Comparison of ENCODE assay signal across 14 cellular contexts in genomic region chrY:7728935-7729317, GRCh38.
DNase-seq lines count a peak whose midpoint lies in the region.
"Had no signal": no experiment of that assay in that cellular context is flagged by ENCODE, and none has a peak within 500 bp of the region (broad histone marks: within the 10 kb centered on the region; RNA-seq: fewer than 3 reads in every experiment).

No MANE protein-coding gene starts in this region.

- peaks cover 63% of the 10 kb centered on the region for H3K4me1 Mint-ChIP-seq in dendritic cell treated with granulocyte-macrophage colony-stimulating factor and Interleukin-4, amounts not matched to agents 40 ng/mL and 50 ng/mL, for 4 days (ENCODE audit: low read depth)
- H3K4me1 Mint-ChIP-seq: natural killer cell had no signal

- no peaks in the 10 kb centered on the region for H3K27me3 Mint-ChIP-seq in dendritic cell treated with granulocyte-macrophage colony-stimulating factor and Interleukin-4, amounts not matched to agents 40 ng/mL and 50 ng/mL, for 4 days

- peak overlapping the region; percentile 92 for H3K27ac Mint-ChIP-seq in dendritic cell treated with granulocyte-macrophage colony-stimulating factor and Interleukin-4, amounts not matched to agents 40 ng/mL and 50 ng/mL, for 4 days
- H3K27ac Mint-ChIP-seq: activated T-helper 2 cell treated with anti-CD3 and anti-CD28 coated beads, Interferon-gamma antibody, Interleukin-2, Interleukin-4, amounts not matched to agents 10 μg/mL and 5 μg/mL and 100 μg/mL, durations not matched to agents 14 hours and 24 hours and 36 hours; natural killer cell had no signal

- no peak overlapping the region for H3K4me3 Mint-ChIP-seq in dendritic cell treated with granulocyte-macrophage colony-stimulating factor and Interleukin-4, amounts not matched to agents 40 ng/mL and 50 ng/mL, for 4 days
- H3K4me3 Mint-ChIP-seq: natural killer cell had no signal

- intact Hi-C loops in dendritic cell treated with granulocyte-macrophage colony-stimulating factor and Interleukin-4, amounts not matched to agents 40 ng/mL and 50 ng/mL, for 4 days (cut with micrococcal nuclease): no loop called here

- DNase-seq in EH (ENCODE audit: low read depth): peak; percentile 30
- DNase-seq in HCEC 1CT: peak; percentile 11
- peak; percentile 35 for DNase-seq in stimulated activated CD4-positive, alpha-beta T cell treated with anti-CD3 and anti-CD28 coated beads, Interleukin-15, amount 100 ng/mL, for 24 hours
- no peak for DNase-seq in NCI-H2227 (lab: John Stamatoyannopoulos, UW; ENCODE audit: unreplicated experiment)
- no peak for DNase-seq in mesenteric fat pad (ENCODE audit: low spot score)
- no peak for DNase-seq in SW480 (ENCODE audit: low spot score)
- DNase-seq: AML-193, cortex of kidney, heart left ventricle, natural killer cell, NCI-H1436, psoas muscle had no signal

- no peaks in the 10 kb centered on the region for H3K9me3 Mint-ChIP-seq in dendritic cell treated with granulocyte-macrophage colony-stimulating factor and Interleukin-4, amounts not matched to agents 40 ng/mL and 50 ng/mL, for 4 days
- H3K9me3 Mint-ChIP-seq: activated T-helper 2 cell treated with anti-CD3 and anti-CD28 coated beads, Interferon-gamma antibody, Interleukin-2, Interleukin-4, amounts not matched to agents 10 μg/mL and 5 μg/mL and 100 μg/mL, durations not matched to agents 14 hours and 24 hours and 36 hours; natural killer cell had no signal

- H3K36me3 Mint-ChIP-seq in dendritic cell treated with granulocyte-macrophage colony-stimulating factor and Interleukin-4, amounts not matched to agents 40 ng/mL and 50 ng/mL, for 4 days (ENCODE audit: low read depth): peaks cover 18% of the 10 kb centered on the region
- H3K36me3 Mint-ChIP-seq: natural killer cell had no signal

Comparison
In these comparisons a context has a peak if more than half of its experiments do, and no peak if none do; other contexts are left out.
1. DNase-seq: peak in EH (single experiment), HCEC 1CT (single experiment) and stimulated activated CD4-positive, alpha-beta T cell treated with anti-CD3 and anti-CD28 coated beads, Interleukin-15, amount 100 ng/mL, for 24 hours (single experiment); none in NCI-H2227 (single experiment), mesenteric fat pad (single experiment) and SW480 (single experiment).